20 cellular contexts compared by ENCODE assay signal in the genomic region with DNA sequence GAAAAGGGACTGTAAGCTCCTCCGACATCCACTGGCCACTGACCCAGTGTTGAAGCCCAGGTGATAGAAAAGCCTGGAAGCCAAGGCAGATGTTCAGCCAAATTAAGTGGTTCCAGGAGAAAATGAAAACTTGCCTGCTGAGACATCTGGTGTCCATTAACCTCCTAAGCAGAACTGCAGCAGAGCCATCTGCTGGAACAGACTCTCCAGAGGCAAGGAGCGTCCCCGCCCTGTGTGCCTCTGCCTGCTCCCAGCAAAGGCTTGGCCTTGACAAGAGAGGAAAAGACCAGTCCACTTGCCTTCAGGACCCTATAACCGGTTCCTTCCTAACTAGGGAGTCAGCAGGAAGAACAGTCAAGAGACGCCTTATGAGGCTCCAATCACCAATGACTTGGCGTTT. TPM values are rescaled to one million over a fixed set of nuclear protein-coding genes. Genes with fewer than 3 reads are reported as not detected.
DNase-seq lines count a peak whose midpoint lies in the region; TF ChIP-seq lines count a peak whose summit lies in the region.
"Had no signal": no experiment of that assay in that cellular context is flagged by ENCODE, and none has a peak within 500 bp of the region (broad histone marks: within the 10 kb centered on the region; RNA-seq: fewer than 3 reads in every experiment).

No MANE protein-coding gene starts in this region.

- DNase-seq in GM04504 (ENCODE audit: low read depth), result peak; percentile 51
- DNase-seq in RPMI7951 (ENCODE audit: low read depth), result peak; percentile 78
- peak; percentile 64 for DNase-seq in fibroblast of gingiva (ENCODE audit: low read depth)
- DNase-seq in pons (ENCODE audit: low spot score), result peak; percentile 52
- DNase-seq in central memory CD4-positive, alpha-beta T cell, result no peak
- DNase-seq in OCI-M1 (lab: John Stamatoyannopoulos, UW), result no peak
- DNase-seq in erythroblast (lab: John Stamatoyannopoulos, UW), result no peak
- no peak for DNase-seq in brain microvascular endothelial cell
- DNase-seq: activated CD8-positive, alpha-beta memory T cell treated with anti-CD3 and anti-CD28 coated beads, Interleukin-2, amount 50 U/mL, for 4 hours; activated naive CD4-positive, alpha-beta T cell treated with anti-CD3 and anti-CD28 coated beads, Interleukin-2, amount 50 U/mL, for 16 hours; DMS79 treated with DMSO at 0.1 percent for 48 hours; effector memory CD4-positive, alpha-beta T cell; IMR-90; lower lobe of right lung; naive thymus-derived CD4-positive, alpha-beta T cell; NCI-H2107; psoas muscle; SHP77; upper lobe of left lung had no signal

- H3K36me3 ChIP-seq in brain microvascular endothelial cell (replicated peaks), result no peaks in the 10 kb centered on the region
- H3K36me3 ChIP-seq: gastroesophageal sphincter, lower lobe of right lung, upper lobe of left lung had no signal

- H3K27me3 ChIP-seq in brain microvascular endothelial cell (replicated peaks), result no peaks in the 10 kb centered on the region
- H3K27me3 ChIP-seq: gastroesophageal sphincter, upper lobe of left lung had no signal

- no peak overlapping the region for H3K4me3 ChIP-seq in brain microvascular endothelial cell (ENCODE audit: low read depth, low read length)
- H3K4me3 ChIP-seq: gastroesophageal sphincter, lower lobe of right lung, psoas muscle, upper lobe of left lung had no signal

- TF ChIP-seq CTCF in brain microvascular endothelial cell (IDR thresholded peaks at IDR 0.05; ENCODE audit: low read depth, low read length, missing control alignments), result no peak

- H3K27ac ChIP-seq in brain microvascular endothelial cell, result no peak overlapping the region
- H3K27ac ChIP-seq: gastroesophageal sphincter, lower lobe of right lung, psoas muscle, upper lobe of left lung had no signal

- TF ChIP-seq POLR2A in erythroblast (IDR thresholded peaks at IDR 0.05; ENCODE audit: low read length), result no peak

- in situ Hi-C loops in brain microvascular endothelial cell (cut with HindIII; ENCODE audit: low pct_ligation_motif_present, low sequenced_read_pairs), result no loop called here

RNA-seq across cellular contexts. Expression of a gene that starts 48.2 kb away (rescaled TPM):
- 2.3 and 3.6 TPM in 2 replicates for total RNA-seq in RPMI7951 (2014; rRNA removed; shearing (Covaris generic))

Comparison
In these comparisons a context has a peak if more than half of its experiments do, and no peak if none do; other contexts are left out.
1. DNase-seq: peak in GM04504 (single experiment), RPMI7951 (single experiment), fibroblast of gingiva (single experiment) and pons (single experiment); none in central memory CD4-positive, alpha-beta T cell (single experiment), OCI-M1 (single experiment), erythroblast (0 of 2) and brain microvascular endothelial cell (single experiment).